In the genomic region with DNA sequence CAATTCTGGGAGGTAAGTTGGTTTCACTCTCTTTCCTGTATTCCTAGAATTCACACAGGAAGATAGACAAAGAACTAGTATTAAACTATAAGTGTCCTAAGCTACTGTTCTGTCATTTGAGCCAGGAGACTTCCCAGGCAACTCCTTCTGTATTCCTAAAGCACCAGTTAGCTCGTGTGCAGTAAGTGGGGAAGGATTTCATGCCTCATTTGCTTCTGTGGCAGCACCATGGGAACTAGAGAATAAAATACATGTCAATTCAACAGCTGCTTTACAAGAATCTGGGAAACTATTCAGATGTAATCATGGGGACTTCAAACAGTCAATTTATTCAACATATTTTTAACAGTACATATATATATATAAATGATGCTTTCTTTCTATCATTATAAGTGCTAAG, we compare ENCODE assay signal across 28 cellular contexts.
DNase-seq lines count a peak whose midpoint lies in the region; ATAC-seq and TF ChIP-seq lines count a peak whose summit lies in the region.
"Had no signal": no experiment of that assay in that cellular context is flagged by ENCODE, and none has a peak within 500 bp of the region (broad histone marks: within the 10 kb centered on the region; RNA-seq: fewer than 3 reads in every experiment).

No MANE protein-coding gene starts in this region.

- H3K9me3 Mint-ChIP-seq in stimulated activated memory B cell treated with anti-CD40 and anti-IgM and Interleukin-4, amounts not matched to agents 10 μg/mL and 1 μg/mL and 100 μg/mL, for 72 hours, result peaks cover 4% of the 10 kb centered on the region
- H3K9me3 Mint-ChIP-seq: activated naive CD4-positive, alpha-beta T cell treated with anti-CD3 and anti-CD28 coated beads for 36 hours had no signal

- no peak overlapping the region for H3K27ac Mint-ChIP-seq in stimulated activated memory B cell treated with anti-CD40 and anti-IgM and Interleukin-4, amounts not matched to agents 10 μg/mL and 1 μg/mL and 100 μg/mL, for 72 hours
- H3K27ac Mint-ChIP-seq: activated CD8-positive, alpha-beta memory T cell treated with anti-CD3 and anti-CD28 coated beads, Interleukin-2, amount 10 ng/mL, durations not matched to agents 7 days and 5 days; activated naive CD4-positive, alpha-beta T cell treated with anti-CD3 and anti-CD28 coated beads for 36 hours; progenitor cell of endocrine pancreas had no signal

- no peak for TF ChIP-seq CTCF in retinal pigment epithelial cell (conservative IDR thresholded peaks at IDR 0.05; ENCODE audit: low read depth, low read length)

- H3K4me3 Mint-ChIP-seq in stimulated activated memory B cell treated with anti-CD40 and anti-IgM and Interleukin-4, amounts not matched to agents 10 μg/mL and 1 μg/mL and 100 μg/mL, for 72 hours, result no peak overlapping the region
- H3K4me3 Mint-ChIP-seq: activated CD8-positive, alpha-beta memory T cell treated with anti-CD3 and anti-CD28 coated beads, Interleukin-2, amount 10 ng/mL, durations not matched to agents 7 days and 5 days; activated naive CD4-positive, alpha-beta T cell treated with anti-CD3 and anti-CD28 coated beads for 36 hours had no signal

- no peaks in the 10 kb centered on the region for H3K4me1 Mint-ChIP-seq in stimulated activated memory B cell treated with anti-CD40 and anti-IgM and Interleukin-4, amounts not matched to agents 10 μg/mL and 1 μg/mL and 100 μg/mL, for 72 hours
- H3K4me1 Mint-ChIP-seq: activated CD8-positive, alpha-beta memory T cell treated with anti-CD3 and anti-CD28 coated beads, Interleukin-2, amount 10 ng/mL, durations not matched to agents 7 days and 5 days had no signal

- H3K27me3 Mint-ChIP-seq in stimulated activated memory B cell treated with anti-CD40 and anti-IgM and Interleukin-4, amounts not matched to agents 10 μg/mL and 1 μg/mL and 100 μg/mL, for 72 hours, result no peaks in the 10 kb centered on the region
- H3K27me3 Mint-ChIP-seq: activated CD8-positive, alpha-beta memory T cell treated with anti-CD3 and anti-CD28 coated beads, Interleukin-2, amount 10 ng/mL, durations not matched to agents 7 days and 5 days; progenitor cell of endocrine pancreas had no signal

- H3K36me3 Mint-ChIP-seq in stimulated activated memory B cell treated with anti-CD40 and anti-IgM and Interleukin-4, amounts not matched to agents 10 μg/mL and 1 μg/mL and 100 μg/mL, for 72 hours, result no peaks in the 10 kb centered on the region
- H3K36me3 Mint-ChIP-seq: activated CD8-positive, alpha-beta memory T cell treated with anti-CD3 and anti-CD28 coated beads, Interleukin-2, amount 10 ng/mL, durations not matched to agents 7 days and 5 days had no signal

- ATAC-seq in stimulated activated memory B cell treated with anti-CD40 and anti-IgM and Interleukin-4, amounts not matched to agents 10 μg/mL and 1 μg/mL and 100 μg/mL, for 72 hours, result no peak
- no peak for ATAC-seq in GM18861 (IDR thresholded peaks at IDR 0.05; ENCODE audit: unreplicated experiment)
- ATAC-seq: A549; activated CD8-positive, alpha-beta memory T cell treated with anti-CD3 and anti-CD28 coated beads, Interleukin-2, amount 10 ng/mL, durations not matched to agents 7 days and 5 days; Panc1; upper lobe of right lung had no signal

- peak; percentile 6 to 29 for DNase-seq in NCI-H524 (lab: John Stamatoyannopoulos, UW)
- no peak for DNase-seq in NCI-H524 treated with DMSO at 0.1 percent for 48 hours (lab: John Stamatoyannopoulos, UW)
- DNase-seq in NCI-H345 treated with DMSO at 0.1 percent for 48 hours (lab: John Stamatoyannopoulos, UW; ENCODE audit: unreplicated experiment), result peak; percentile 66
- peak; percentile 58 for DNase-seq in glomerular visceral epithelial cell (ENCODE audit: extremely low spot score)
- DNase-seq in retinal pigment epithelial cell (ENCODE audit: low read depth), result peak; percentile 61
- no peak for DNase-seq in NCI-H2029 (lab: John Stamatoyannopoulos, UW)
- DNase-seq: activated CD4-positive, alpha-beta T cell treated with anti-CD3 and anti-CD28 coated beads, Interleukin-2, amount 50 U/mL, for 1 hour; activated CD8-positive, alpha-beta memory T cell treated with anti-CD3 and anti-CD28 coated beads, Interleukin-2, amount 10 ng/mL, durations not matched to agents 7 days and 5 days; activated naive CD4-positive, alpha-beta T cell treated with anti-CD3 and anti-CD28 coated beads for 36 hours; Caco-2; cortex of kidney; HCEC 1CT; islet precursor cell; Karpas-422; NK-92 treated with Interleukin-12 subunit alpha and Interleukin-12 subunit beta, amount 100 ng/mL, for 24 hours; SIG-M5; stimulated activated CD8-positive, alpha-beta memory T cell treated with anti-CD3 and anti-CD28 coated beads, Interleukin-4, amount 100 ng/mL, for 48 hours; SW 1271; T1000; upper lobe of right lung had no signal

- no peak overlapping the region for H3K4me3 ChIP-seq in retinal pigment epithelial cell (ENCODE audit: low read length)
- H3K4me3 ChIP-seq: A549; BLaER1 treated with 17β-estradiol and CSF1 and Interleukin-3, amounts not matched to agents 10 nM and 100 nM; cardiac muscle cell; lung; upper lobe of right lung had no signal

Comparison
In these comparisons a context has a peak if more than half of its experiments do, and no peak if none do; other contexts are left out.
1. DNase-seq: peak in NCI-H524 (2 of 2), NCI-H345 treated with DMSO at 0.1 percent for 48 hours (single experiment), glomerular visceral epithelial cell (single experiment) and retinal pigment epithelial cell (single experiment); none in NCI-H524 treated with DMSO at 0.1 percent for 48 hours (single experiment) and NCI-H2029 (single experiment).